ENCODE assay signal across 21 cellular contexts in genomic region chr2:238631491-238632180, GRCh38.
"Had no signal": no experiment of that assay in that cellular context is flagged by ENCODE, and none has a peak within 500 bp of the region (broad histone marks: within the 10 kb centered on the region; RNA-seq: fewer than 3 reads in every experiment).

No MANE protein-coding gene starts in this region.

- H3K4me2 ChIP-seq: neural progenitor cell had no signal

- ATAC-seq: lower lobe of right lung; natural killer cell; sciatic nerve; stimulated activated naive B cell treated with anti-CD40 and anti-IgM and Interleukin-4, amounts not matched to agents 10 μg/mL and 1 μg/mL and 100 μg/mL, for 72 hours; stimulated activated naive CD8-positive, alpha-beta T cell treated with anti-CD3 and anti-CD28 coated beads, Interleukin-15, amount 100 ng/mL, for 72 hours had no signal

- H3K4me1 ChIP-seq: lower lobe of right lung, neural progenitor cell, psoas muscle, spleen had no signal

- H2AFZ ChIP-seq: neural progenitor cell had no signal

- H3K9me3 ChIP-seq: lower lobe of right lung, psoas muscle had no signal

- H3K9me3 Mint-ChIP-seq: memory B cell; natural killer cell; stimulated activated naive CD8-positive, alpha-beta T cell treated with anti-CD3 and anti-CD28 coated beads, Interleukin-15, amount 100 ng/mL, for 72 hours had no signal

- H3K4me1 Mint-ChIP-seq: memory B cell; natural killer cell; stimulated activated naive B cell treated with anti-CD40 and anti-IgM and Interleukin-4, amounts not matched to agents 10 μg/mL and 1 μg/mL and 100 μg/mL, for 72 hours; stimulated activated naive CD8-positive, alpha-beta T cell treated with anti-CD3 and anti-CD28 coated beads, Interleukin-15, amount 100 ng/mL, for 72 hours had no signal

- H3K36me3 Mint-ChIP-seq: memory B cell; mesothelial cell of epicardium; natural killer cell; neural progenitor cell; stimulated activated naive B cell treated with anti-CD40 and anti-IgM and Interleukin-4, amounts not matched to agents 10 μg/mL and 1 μg/mL and 100 μg/mL, for 72 hours had no signal

- H3K4me3 ChIP-seq: cardiac muscle cell, lower lobe of right lung, neural progenitor cell, psoas muscle, spleen had no signal

- H3K27me3 Mint-ChIP-seq: stimulated activated naive B cell treated with anti-CD40 and anti-IgM and Interleukin-4, amounts not matched to agents 10 μg/mL and 1 μg/mL and 100 μg/mL, for 72 hours; stimulated activated naive CD8-positive, alpha-beta T cell treated with anti-CD3 and anti-CD28 coated beads, Interleukin-15, amount 100 ng/mL, for 72 hours had no signal

- H3K4me3 Mint-ChIP-seq: memory B cell; mesothelial cell of epicardium; natural killer cell; neural progenitor cell; stimulated activated naive B cell treated with anti-CD40 and anti-IgM and Interleukin-4, amounts not matched to agents 10 μg/mL and 1 μg/mL and 100 μg/mL, for 72 hours; stimulated activated naive CD8-positive, alpha-beta T cell treated with anti-CD3 and anti-CD28 coated beads, Interleukin-15, amount 100 ng/mL, for 72 hours had no signal

- H3K36me3 ChIP-seq: cardiac muscle cell, lower lobe of right lung, neural progenitor cell, spleen had no signal

- H3K27ac Mint-ChIP-seq: memory B cell; mesothelial cell of epicardium; natural killer cell; neural progenitor cell; stimulated activated naive B cell treated with anti-CD40 and anti-IgM and Interleukin-4, amounts not matched to agents 10 μg/mL and 1 μg/mL and 100 μg/mL, for 72 hours; stimulated activated naive CD8-positive, alpha-beta T cell treated with anti-CD3 and anti-CD28 coated beads, Interleukin-15, amount 100 ng/mL, for 72 hours had no signal

- H3K27ac ChIP-seq: cardiac muscle cell, lower lobe of right lung, neural progenitor cell, psoas muscle, spleen had no signal

- DNase-seq: cerebellar nuclear complex; dermis blood vessel endothelial cell; foreskin melanocyte; lower lobe of right lung; natural killer cell; occipital lobe; psoas muscle; retina; spleen; stimulated activated CD4-positive, alpha-beta T cell treated with anti-CD3 and anti-CD28 coated beads, Interleukin-15, amount 100 ng/mL, for 24 hours; stimulated activated CD4-positive, alpha-beta T cell treated with anti-CD3 and anti-CD28 coated beads, Interleukin-1b, Interleukin-23, amount 100 ng/mL, for 48 hours; stimulated activated CD4-positive, alpha-beta T cell treated with anti-CD3 and anti-CD28 coated beads, Interleukin-4, amount 100 ng/mL, for 24 hours; stimulated activated naive B cell treated with anti-CD40 and anti-IgM and Interleukin-4, amounts not matched to agents 10 μg/mL and 1 μg/mL and 100 μg/mL, for 72 hours; stimulated activated naive CD8-positive, alpha-beta T cell treated with anti-CD3 and anti-CD28 coated beads, Interleukin-15, amount 100 ng/mL, for 72 hours; substantia nigra; trophoblast cell had no signal

- H3K27me3 ChIP-seq: cardiac muscle cell, neural progenitor cell had no signal
